20 cellular contexts compared by ENCODE assay signal in genomic region chr4:122537388-122538135, GRCh38.
"Had no signal": no experiment of that assay in that cellular context is flagged by ENCODE, and none has a peak within 500 bp of the region (broad histone marks: within the 10 kb centered on the region; RNA-seq: fewer than 3 reads in every experiment).

No MANE protein-coding gene starts in this region.

- H3K27me3 ChIP-seq: adrenal gland, pancreas, sigmoid colon, suprapubic skin, transverse colon, vagina had no signal

- H3K4me3 Mint-ChIP-seq: natural killer cell treated with Interleukin-12 subunit alpha and Interleukin-12 subunit beta and Interleukin-15 and Interleukin-18, amount 100 ng/mL, for 72 hours; stimulated activated memory B cell treated with anti-CD40 and anti-IgM and Interleukin-4, amounts not matched to agents 10 μg/mL and 1 μg/mL and 100 μg/mL, for 72 hours; T-helper 2 cell treated with Interferon-gamma antibody and Interleukin-4, amounts not matched to agents 5 μg/mL and 100 μg/mL, for 36 hours had no signal

- H3K4me1 ChIP-seq: adrenal gland, pancreas, sigmoid colon, suprapubic skin, transverse colon, vagina had no signal

- ATAC-seq: esophagus mucosa; left cardiac atrium; natural killer cell treated with Interleukin-12 subunit alpha and Interleukin-12 subunit beta and Interleukin-15 and Interleukin-18, amount 100 ng/mL, for 72 hours; pancreas; stimulated activated memory B cell treated with anti-CD40 and anti-IgM and Interleukin-4, amounts not matched to agents 10 μg/mL and 1 μg/mL and 100 μg/mL, for 72 hours had no signal

- H3K36me3 ChIP-seq: adrenal gland, neutrophil, pancreas, sigmoid colon, suprapubic skin, transverse colon, vagina had no signal

- DNase-seq: activated CD4-positive, alpha-beta T cell treated with anti-CD3 and anti-CD28 coated beads for 48 hours; activated gamma-delta T cell; adrenal gland; cerebellar nuclear complex; cortex of kidney; effector CD8-positive, alpha-beta T cell; left cardiac atrium; pancreas; SHP77 treated with DMSO at 0.1 percent for 48 hours; sigmoid colon; SK-N-SH; stimulated activated CD4-positive, alpha-beta T cell treated with anti-CD3 and anti-CD28 coated beads, Interleukin-4, amount 100 ng/mL, for 24 hours; transverse colon had no signal

- H3K27ac ChIP-seq: adrenal gland, neutrophil, pancreas, sigmoid colon, suprapubic skin, transverse colon, vagina had no signal

- H3K27ac Mint-ChIP-seq: natural killer cell treated with Interleukin-12 subunit alpha and Interleukin-12 subunit beta and Interleukin-15 and Interleukin-18, amount 100 ng/mL, for 72 hours; stimulated activated memory B cell treated with anti-CD40 and anti-IgM and Interleukin-4, amounts not matched to agents 10 μg/mL and 1 μg/mL and 100 μg/mL, for 72 hours; T-helper 2 cell treated with Interferon-gamma antibody and Interleukin-4, amounts not matched to agents 5 μg/mL and 100 μg/mL, for 36 hours had no signal

- H3K36me3 Mint-ChIP-seq: natural killer cell treated with Interleukin-12 subunit alpha and Interleukin-12 subunit beta and Interleukin-15 and Interleukin-18, amount 100 ng/mL, for 72 hours; stimulated activated memory B cell treated with anti-CD40 and anti-IgM and Interleukin-4, amounts not matched to agents 10 μg/mL and 1 μg/mL and 100 μg/mL, for 72 hours had no signal

- H3K9me3 ChIP-seq: adrenal gland, neutrophil, pancreas, SK-N-SH, transverse colon, vagina had no signal

- H3K27me3 Mint-ChIP-seq: natural killer cell treated with Interleukin-12 subunit alpha and Interleukin-12 subunit beta and Interleukin-15 and Interleukin-18, amount 100 ng/mL, for 72 hours; stimulated activated memory B cell treated with anti-CD40 and anti-IgM and Interleukin-4, amounts not matched to agents 10 μg/mL and 1 μg/mL and 100 μg/mL, for 72 hours had no signal

- H3K4me1 Mint-ChIP-seq: stimulated activated memory B cell treated with anti-CD40 and anti-IgM and Interleukin-4, amounts not matched to agents 10 μg/mL and 1 μg/mL and 100 μg/mL, for 72 hours had no signal

- H3K4me3 ChIP-seq: adrenal gland, pancreas, sigmoid colon, suprapubic skin, transverse colon, vagina had no signal
